In the genomic region with DNA sequence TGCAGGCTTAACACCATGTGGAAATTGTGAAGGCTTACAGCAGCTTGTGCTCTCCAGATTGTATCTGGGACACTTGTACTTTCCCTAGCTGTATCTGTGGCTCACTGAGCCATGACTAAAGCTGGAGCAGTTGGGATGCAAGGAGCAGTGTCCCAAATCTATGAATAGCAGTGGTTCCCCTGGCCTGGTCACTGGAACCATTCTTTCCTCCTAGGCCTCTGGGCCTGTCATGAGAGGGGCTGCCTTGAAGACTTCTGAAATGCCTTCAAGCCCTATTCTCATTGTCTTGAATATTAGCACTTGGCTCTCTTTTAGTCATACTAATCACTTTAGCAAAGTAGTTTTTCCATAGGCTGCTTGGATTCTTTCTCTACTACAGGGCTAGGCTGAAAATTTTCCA, we compare ENCODE assay signal across 31 cellular contexts.
"Had no signal": no experiment of that assay in that cellular context is flagged by ENCODE, and none has a peak within 500 bp of the region (broad histone marks: within the 10 kb centered on the region; RNA-seq: fewer than 3 reads in every experiment).

No MANE protein-coding gene starts in this region.

- H3K9ac ChIP-seq: neural progenitor cell, parathyroid adenoma had no signal

- H3K4me3 Mint-ChIP-seq: natural killer cell; nephron; neural progenitor cell; stimulated activated memory B cell treated with anti-CD40 and anti-IgM and Interleukin-4, amounts not matched to agents 10 μg/mL and 1 μg/mL and 100 μg/mL, for 72 hours; stimulated activated naive CD8-positive, alpha-beta T cell treated with anti-CD3 and anti-CD28 coated beads, Interleukin-15, amount 100 ng/mL, for 72 hours; type B pancreatic cell had no signal

- H3K4me2 ChIP-seq: neural progenitor cell, smooth muscle cell had no signal

- H3K9me3 Mint-ChIP-seq: stimulated activated memory B cell treated with anti-CD40 and anti-IgM and Interleukin-4, amounts not matched to agents 10 μg/mL and 1 μg/mL and 100 μg/mL, for 72 hours had no signal

- H3K36me3 Mint-ChIP-seq: natural killer cell; neural progenitor cell; stimulated activated memory B cell treated with anti-CD40 and anti-IgM and Interleukin-4, amounts not matched to agents 10 μg/mL and 1 μg/mL and 100 μg/mL, for 72 hours; type B pancreatic cell had no signal

- H3K27ac ChIP-seq: neural progenitor cell, ovary, parathyroid adenoma, psoas muscle, skin epidermis, spleen, suprapubic skin, testis, tibial artery, transverse colon, upper lobe of right lung, uterus had no signal

- H3K27ac Mint-ChIP-seq: natural killer cell; nephron; neural progenitor cell; progenitor cell of endocrine pancreas; stimulated activated memory B cell treated with anti-CD40 and anti-IgM and Interleukin-4, amounts not matched to agents 10 μg/mL and 1 μg/mL and 100 μg/mL, for 72 hours; stimulated activated naive CD8-positive, alpha-beta T cell treated with anti-CD3 and anti-CD28 coated beads, Interleukin-15, amount 100 ng/mL, for 72 hours; type B pancreatic cell had no signal

- H3K9me3 ChIP-seq: ovary, psoas muscle, testis had no signal

- H3K36me3 ChIP-seq: neural progenitor cell, ovary, spleen, suprapubic skin, tibial artery, transverse colon, upper lobe of right lung, uterus had no signal

- H2AFZ ChIP-seq: neural progenitor cell, parathyroid adenoma had no signal

- ATAC-seq: natural killer cell; psoas muscle; right cardiac atrium; sciatic nerve; stimulated activated memory B cell treated with anti-CD40 and anti-IgM and Interleukin-4, amounts not matched to agents 10 μg/mL and 1 μg/mL and 100 μg/mL, for 72 hours; stimulated activated naive CD8-positive, alpha-beta T cell treated with anti-CD3 and anti-CD28 coated beads, Interleukin-15, amount 100 ng/mL, for 72 hours; stimulated activated naive CD8-positive, alpha-beta T cell treated with anti-CD3 and anti-CD28 coated beads, Interleukin-15, Interleukin-2, amounts not matched to agents 100 U/mL and 50 U/mL, for 24 hours; upper lobe of right lung had no signal

- H3K4me1 ChIP-seq: neural progenitor cell, parathyroid adenoma, psoas muscle, spleen, suprapubic skin, testis, tibial artery, transverse colon, upper lobe of right lung, uterus had no signal

- H3K27me3 ChIP-seq: neural progenitor cell, ovary, spleen, suprapubic skin, testis, tibial artery, transverse colon, upper lobe of right lung, uterus had no signal

- H3K79me2 ChIP-seq: parathyroid adenoma had no signal

- H3K27me3 Mint-ChIP-seq: progenitor cell of endocrine pancreas; stimulated activated memory B cell treated with anti-CD40 and anti-IgM and Interleukin-4, amounts not matched to agents 10 μg/mL and 1 μg/mL and 100 μg/mL, for 72 hours; stimulated activated naive CD8-positive, alpha-beta T cell treated with anti-CD3 and anti-CD28 coated beads, Interleukin-15, amount 100 ng/mL, for 72 hours; type B pancreatic cell had no signal

- H3K4me1 Mint-ChIP-seq: natural killer cell; nephron; neural progenitor cell; stimulated activated memory B cell treated with anti-CD40 and anti-IgM and Interleukin-4, amounts not matched to agents 10 μg/mL and 1 μg/mL and 100 μg/mL, for 72 hours; stimulated activated naive CD8-positive, alpha-beta T cell treated with anti-CD3 and anti-CD28 coated beads, Interleukin-15, amount 100 ng/mL, for 72 hours had no signal

- H3K4me3 ChIP-seq: neural progenitor cell, ovary, psoas muscle, skin epidermis, smooth muscle cell, spleen, suprapubic skin, testis, tibial artery, transverse colon, upper lobe of right lung, uterus had no signal

- DNase-seq: natural killer cell; occipital lobe; ovary; posterior cingulate gyrus; psoas muscle; right cardiac atrium; spleen; stimulated activated CD4-positive, alpha-beta T cell treated with anti-CD3 and anti-CD28 coated beads, Interleukin-12 subunit alpha, Interleukin-12 subunit beta, amount 100 ng/mL, for 4 hours; stimulated activated CD4-positive, alpha-beta T cell treated with anti-CD3 and anti-CD28 coated beads, Interleukin-1b, Interleukin-23, amount 100 ng/mL, for 48 hours; stimulated activated CD4-positive, alpha-beta T cell treated with anti-CD3 and anti-CD28 coated beads, Interleukin-4, amount 100 ng/mL, for 1 hour; stimulated activated CD4-positive, alpha-beta T cell treated with anti-CD3 and anti-CD28 coated beads, Interleukin-4, amount 100 ng/mL, for 4 hours; stimulated activated CD8-positive, alpha-beta memory T cell treated with anti-CD3 and anti-CD28 coated beads, Interleukin-4, amount 100 ng/mL, for 48 hours; stimulated activated naive CD4-positive, alpha-beta T cell; stimulated activated naive CD8-positive, alpha-beta T cell treated with anti-CD3 and anti-CD28 coated beads, Interleukin-15, amount 100 ng/mL, for 72 hours; stimulated activated naive CD8-positive, alpha-beta T cell treated with anti-CD3 and anti-CD28 coated beads, Interleukin-15, Interleukin-2, amounts not matched to agents 100 U/mL and 50 U/mL, for 24 hours; substantia nigra; testis; tibial artery; transverse colon; upper lobe of right lung; uterus had no signal
